In genomic region chr1:20597650-20598049, GRCh38 we compare ENCODE assay signal across 1 cellular context.
TF ChIP-seq lines count a peak whose summit lies in the region.

No MANE protein-coding gene starts in this region.

TF ChIP-seq in HepG2, 621 proteins besides CTCF, POLR2A, EP300 and RAD21 (continued from another document):
- TF ChIP-seq ZBTB2 (CRISPR knock-in tag; IDR thresholded peaks at IDR 0.05; ENCODE audit: low read depth) (no peak), ZBTB8A (CRISPR knock-in tag; IDR thresholded peaks at IDR 0.05; ENCODE audit: borderline replicate concordance, low read depth) (no peak), ZNF256 (CRISPR knock-in tag; conservative IDR thresholded peaks at IDR 0.05) (no peak)
